Comparison of ENCODE assay signal across 27 cellular contexts in the genomic region with DNA sequence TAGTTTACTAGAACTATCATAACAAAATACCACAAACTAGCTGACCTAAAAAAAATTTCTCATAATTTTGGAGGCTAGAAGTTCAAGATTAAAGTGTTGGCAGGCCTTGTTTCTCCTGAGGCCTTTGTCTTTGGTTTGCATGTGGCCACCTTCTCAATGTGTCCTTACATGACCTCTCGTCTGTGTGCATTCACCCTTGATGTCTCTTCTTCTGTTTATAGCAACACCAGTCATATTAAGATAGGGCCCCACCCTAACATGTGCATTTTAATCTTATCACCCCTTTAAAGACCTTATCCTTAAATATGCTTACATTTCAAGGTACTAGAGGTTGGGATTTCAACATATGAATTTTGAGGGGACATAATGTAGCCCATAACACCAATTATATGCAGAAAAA.
"Had no signal": no experiment of that assay in that cellular context is flagged by ENCODE, and none has a peak within 500 bp of the region (broad histone marks: within the 10 kb centered on the region; RNA-seq: fewer than 3 reads in every experiment).

No MANE protein-coding gene starts in this region.

- H3K9me3 ChIP-seq: colonic mucosa, esophagus muscularis mucosa, gastroesophageal sphincter, psoas muscle, right lobe of liver, stomach, thyroid gland, vagina had no signal

- H3K4me1 ChIP-seq: colonic mucosa, esophagus muscularis mucosa, foreskin keratinocyte, gastroesophageal sphincter, neural progenitor cell, parathyroid adenoma, psoas muscle, right lobe of liver, stomach, thyroid gland, vagina had no signal

- H3K27ac ChIP-seq: colonic mucosa, epithelial cell of prostate, esophagus muscularis mucosa, foreskin keratinocyte, gastroesophageal sphincter, neural progenitor cell, parathyroid adenoma, psoas muscle, right lobe of liver, stomach, thyroid gland, vagina had no signal

- H3K79me2 ChIP-seq: parathyroid adenoma had no signal

- H3K4me3 ChIP-seq: colonic mucosa, esophagus muscularis mucosa, gastroesophageal sphincter, lung, mucosa of descending colon, neural progenitor cell, psoas muscle, right lobe of liver, stomach, thyroid gland, vagina had no signal

- DNase-seq: colonic mucosa; effector CD8-positive, alpha-beta T cell; endodermal cell; foreskin keratinocyte; hypothalamus; immature natural killer cell; islet precursor cell; kidney glomerular epithelial cell; left colon; mucosa of descending colon; naive thymus-derived CD4-positive, alpha-beta T cell; psoas muscle; right lobe of liver; stimulated activated CD4-positive, alpha-beta T cell treated with anti-CD3 and anti-CD28 coated beads, Interleukin-2, amount 100 ng/mL, for 24 hours; stimulated activated CD4-positive, alpha-beta T cell treated with anti-CD3 and anti-CD28 coated beads, Interleukin-4, amount 100 ng/mL, for 24 hours; stimulated activated naive CD4-positive, alpha-beta T cell treated with Interleukin-2 at 50 U/mL for 16 hours; stomach; thyroid gland; trophoblast cell had no signal

- H3K27me3 ChIP-seq: colonic mucosa, esophagus muscularis mucosa, foreskin keratinocyte, gastroesophageal sphincter, neural progenitor cell, right lobe of liver, stomach, thyroid gland, vagina had no signal

- H3K4me2 ChIP-seq: neural progenitor cell had no signal

- H3K36me3 ChIP-seq: colonic mucosa, esophagus muscularis mucosa, gastroesophageal sphincter, neural progenitor cell, right lobe of liver, stomach, thyroid gland, vagina had no signal

- H2AFZ ChIP-seq: neural progenitor cell, parathyroid adenoma had no signal

- ATAC-seq: foreskin keratinocyte; gastroesophageal sphincter; left colon; mucosa of descending colon; naive thymus-derived CD4-positive, alpha-beta T cell; right lobe of liver; stimulated activated effector memory CD8-positive, alpha-beta T cell treated with anti-CD3 and anti-CD28 coated beads, Interleukin-12 subunit alpha, Interleukin-12 subunit beta, amount 100 ng/mL, for 72 hours had no signal

- H3K9ac ChIP-seq: neural progenitor cell, parathyroid adenoma had no signal
